ENCODE assay signal across 9 cellular contexts in the genomic region with DNA sequence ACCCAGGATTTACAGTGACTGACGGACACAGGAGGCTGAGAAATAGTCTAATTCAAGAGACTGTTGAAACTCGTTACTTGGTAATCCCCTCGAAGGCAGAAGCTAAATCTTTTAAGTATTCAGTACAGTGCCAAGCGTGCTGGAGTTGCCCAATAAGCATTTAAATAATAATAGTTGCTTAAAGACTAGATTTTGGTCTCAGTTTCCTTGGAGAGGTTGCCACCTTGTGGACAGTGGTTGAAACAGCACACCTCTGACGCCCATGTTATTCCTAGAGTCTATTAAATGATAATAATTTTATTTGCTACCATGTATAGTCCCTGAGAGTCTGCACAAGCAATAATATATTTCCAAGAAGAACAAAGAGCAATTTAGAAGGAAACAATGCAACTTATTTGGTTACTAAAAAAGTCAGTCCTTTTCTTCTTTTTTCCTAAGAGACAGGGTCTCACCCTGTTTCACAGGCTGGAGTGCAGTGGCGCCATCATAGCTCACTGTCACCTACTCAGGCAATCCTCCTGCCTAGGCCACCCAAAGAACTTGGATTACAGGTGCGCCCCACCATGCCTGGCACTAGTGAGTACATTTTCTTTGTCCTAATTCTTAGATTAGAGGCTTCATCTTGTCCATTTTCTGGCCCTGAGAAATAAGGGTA.
DNase-seq lines count a peak whose midpoint lies in the region; ATAC-seq and TF ChIP-seq lines count a peak whose summit lies in the region.
"Had no signal": no experiment of that assay in that cellular context is flagged by ENCODE, and none has a peak within 500 bp of the region (broad histone marks: within the 10 kb centered on the region; RNA-seq: fewer than 3 reads in every experiment).

No MANE protein-coding gene starts in this region.

- H3K4me2 ChIP-seq in MM.1S (ENCODE audit: low read depth, low read length) (no peak overlapping the region), SU-DHL-6 (ENCODE audit: low read depth, low read length, poor library complexity, severe bottlenecking) (no peak overlapping the region)

- H3K4me3 Mint-ChIP-seq in CD8-positive, alpha-beta memory T cell: no peak overlapping the region

- H3K9me2 ChIP-seq in MM.1S (replicated peaks; ENCODE audit: insufficient read depth, low read length) (no peaks in the 10 kb centered on the region), SU-DHL-6 (replicated peaks; ENCODE audit: insufficient read depth, low read length) (no peaks in the 10 kb centered on the region)

- peak in 4 of 5 donors; percentile 9 to 50 (median 20) for DNase-seq in CD8-positive, alpha-beta memory T cell
- DNase-seq in MM.1S (peak; percentile 23), brain pericyte (ENCODE audit: low read depth, low spot score) (peak; percentile 47), islet precursor cell (peak; percentile 50), posterior vena cava (ENCODE audit: low spot score) (no peak)
- peak; percentile 26 to 27 for DNase-seq in stimulated activated CD4-positive, alpha-beta T cell treated with anti-CD3 and anti-CD28 coated beads, Interleukin-2, amount 100 ng/mL, for 48 hours

- POLR2A ChIA-PET in CD8-positive, alpha-beta memory T cell (lab: Charles Lee): no interaction called here

- H3K36me3 ChIP-seq in CD8-positive, alpha-beta memory T cell (ENCODE audit: insufficient read depth, low read length): no peaks in the 10 kb centered on the region
- H3K36me3 ChIP-seq in MM.1S (replicated peaks; ENCODE audit: insufficient read depth, low read length) (no peaks in the 10 kb centered on the region), SU-DHL-6 (ENCODE audit: low read length) (no peaks in the 10 kb centered on the region)

- H3K27me3 Mint-ChIP-seq in CD8-positive, alpha-beta memory T cell: peaks cover 16 to 42% of the 10 kb centered on the region in 2 donors

- no peak overlapping the region for H3K4me3 ChIP-seq in CD8-positive, alpha-beta memory T cell (ENCODE audit: low read length)
- no peak overlapping the region for H3K4me3 ChIP-seq in MM.1S (ENCODE audit: low read length)
- H3K4me3 ChIP-seq in SU-DHL-6 (ENCODE audit: insufficient read depth, low read length, poor library complexity, severe bottlenecking): no peak overlapping the region
- H3K4me3 ChIP-seq: SK-N-MC had no signal

- no peak overlapping the region for H3K27ac ChIP-seq in CD8-positive, alpha-beta memory T cell (ENCODE audit: low read depth, low read length)
- no peak overlapping the region for H3K27ac ChIP-seq in MM.1S (ENCODE audit: low read length)
- H3K27ac ChIP-seq in SU-DHL-6 (ENCODE audit: low read depth, low read length): no peak overlapping the region
- H3K27ac ChIP-seq: SK-N-MC had no signal

- intact Hi-C loops in posterior vena cava (cut with DNase I): loop anchor here (5.0 kb wide), 1 partner anchor 347 kb away; no protein-coding TSS in a partner anchor

- no peaks in the 10 kb centered on the region for H3K4me1 ChIP-seq in CD8-positive, alpha-beta memory T cell (ENCODE audit: insufficient read depth, low read length)
- no peaks in the 10 kb centered on the region for H3K4me1 ChIP-seq in MM.1S (ENCODE audit: low read length)

- H3K9me3 ChIP-seq in CD8-positive, alpha-beta memory T cell (ENCODE audit: low read length): no peaks in the 10 kb centered on the region
- H3K9me3 ChIP-seq in MM.1S (replicated peaks; ENCODE audit: insufficient read depth, low read length) (no peaks in the 10 kb centered on the region), SU-DHL-6 (ENCODE audit: insufficient read depth, low read length) (no peaks in the 10 kb centered on the region)

- no peak overlapping the region for H2AFZ ChIP-seq in MM.1S (ENCODE audit: low read length)
- no peak overlapping the region for H2AFZ ChIP-seq in SU-DHL-6 (ENCODE audit: low read depth, low read length, severe bottlenecking)

- H3K9ac ChIP-seq in MM.1S (ENCODE audit: low read length): no peak overlapping the region
- no peak overlapping the region for H3K9ac ChIP-seq in SU-DHL-6 (ENCODE audit: low read length)

- H3K36me3 Mint-ChIP-seq in CD8-positive, alpha-beta memory T cell: no peaks in the 10 kb centered on the region

- no peaks in the 10 kb centered on the region for H3K79me2 ChIP-seq in MM.1S (ENCODE audit: low read length)
- no peaks in the 10 kb centered on the region for H3K79me2 ChIP-seq in SU-DHL-6 (ENCODE audit: insufficient read depth, low read length)

- H3K27me3 ChIP-seq in CD8-positive, alpha-beta memory T cell (ENCODE audit: insufficient read depth, low read length, poor library complexity, severe bottlenecking): no peaks in the 10 kb centered on the region
- H3K27me3 ChIP-seq in MM.1S (replicated peaks; ENCODE audit: insufficient read depth, low read length) (no peaks in the 10 kb centered on the region), SU-DHL-6 (ENCODE audit: low read length) (no peaks in the 10 kb centered on the region)

- H3K27ac Mint-ChIP-seq in CD8-positive, alpha-beta memory T cell: no peak overlapping the region

- H3F3A ChIP-seq in MM.1S (ENCODE audit: insufficient read depth, low read length): no peaks in the 10 kb centered on the region
- H3F3A ChIP-seq in SU-DHL-6 (ENCODE audit: insufficient read depth): no peaks in the 10 kb centered on the region

- peak; percentile 69 for ATAC-seq in GM19395 (IDR thresholded peaks at IDR 0.05; ENCODE audit: unreplicated experiment)

- peak; percentile 58 for TF ChIP-seq CTCF in MM.1S (IDR thresholded peaks at IDR 0.05; ENCODE audit: low read length)
- peak; percentile 77 for TF ChIP-seq CTCF in SU-DHL-6 (IDR thresholded peaks at IDR 0.05; ENCODE audit: insufficient read depth, low read length, poor library complexity, severe bottlenecking)

- H4K20me1 ChIP-seq in MM.1S (ENCODE audit: insufficient read depth, low read length) (no peaks in the 10 kb centered on the region), SU-DHL-6 (ENCODE audit: low read depth, low read length) (no peaks in the 10 kb centered on the region)

- CTCF ChIA-PET in CD8-positive, alpha-beta memory T cell (lab: Charles Lee): interaction anchor here (1.0 to 5.4 kb wide), 8 partner anchors 11 to 348 kb away, joined by 3 to 45 read pairs (median 4); no protein-coding TSS in a partner anchor

- H3K9me3 Mint-ChIP-seq in CD8-positive, alpha-beta memory T cell: no peaks in the 10 kb centered on the region

- H3K4me1 Mint-ChIP-seq in CD8-positive, alpha-beta memory T cell: no peaks in the 10 kb centered on the region
